14 cellular contexts compared by ENCODE assay signal in the genomic region with DNA sequence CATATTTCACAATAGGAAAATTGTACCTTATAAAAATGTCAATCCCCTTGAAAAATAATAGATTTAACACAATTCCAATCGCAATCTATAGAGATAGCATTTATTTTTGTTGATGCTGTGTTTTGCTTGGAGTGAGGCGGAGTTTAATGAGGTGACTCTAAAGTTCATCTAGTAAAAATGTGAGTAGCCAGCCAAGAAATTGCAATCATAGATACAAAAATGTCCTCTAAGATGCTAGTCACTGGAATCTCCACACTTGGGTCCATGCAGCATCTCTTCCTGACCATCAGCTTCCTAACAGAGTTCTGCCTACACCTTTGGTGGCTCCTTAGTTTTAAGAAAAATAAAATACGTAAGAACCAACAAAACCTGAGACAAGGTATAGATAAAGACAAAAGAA.
"Had no signal": no experiment of that assay in that cellular context is flagged by ENCODE, and none has a peak within 500 bp of the region (broad histone marks: within the 10 kb centered on the region; RNA-seq: fewer than 3 reads in every experiment).

No MANE protein-coding gene starts in this region.

- H3K27me3 ChIP-seq: adrenal gland, colonic mucosa, pancreas, stomach had no signal

- H3K4me3 ChIP-seq: adrenal gland, colonic mucosa, lung, pancreas, skin epidermis, stomach had no signal

- DNase-seq: activated CD4-positive, alpha-beta T cell treated with anti-CD3 and anti-CD28 coated beads for 4 hours; activated naive CD4-positive, alpha-beta T cell treated with anti-CD3 and anti-CD28 coated beads for 36 hours; adrenal gland; colonic mucosa; effector CD8-positive, alpha-beta T cell; glutamatergic neuron; left colon; natural killer cell; pancreas; retina; stomach; T-helper 1 cell had no signal

- H3K36me3 ChIP-seq: adrenal gland, colonic mucosa, pancreas, stomach had no signal

- H3K27ac ChIP-seq: adrenal gland, colonic mucosa, pancreas, stomach had no signal

- H3K4me1 ChIP-seq: colonic mucosa, pancreas had no signal

- ATAC-seq: left colon, natural killer cell, pancreas had no signal

- H3K9me3 ChIP-seq: adrenal gland, colonic mucosa, pancreas, stomach had no signal
